Comparison of ENCODE assay signal across 9 cellular contexts in genomic region chr9:107637421-107638420, GRCh38.
DNase-seq lines count a peak whose midpoint lies in the region; ATAC-seq and TF ChIP-seq lines count a peak whose summit lies in the region.
"Had no signal": no experiment of that assay in that cellular context is flagged by ENCODE, and none has a peak within 500 bp of the region (broad histone marks: within the 10 kb centered on the region; RNA-seq: fewer than 3 reads in every experiment).

No MANE protein-coding gene starts in this region.

- CTCF ChIA-PET in activated CD4-positive, alpha-beta T cell treated with anti-CD3 and anti-CD28 coated beads for 36 hours (lab: Charles Lee) = no interaction called here

- peak overlapping the region; percentile 61 for H3K4me3 ChIP-seq in choroid plexus epithelial cell (ENCODE audit: low read depth, low read length)

- H3K27ac Mint-ChIP-seq in activated CD4-positive, alpha-beta T cell treated with anti-CD3 and anti-CD28 coated beads for 36 hours = no peak overlapping the region
- H3K27ac Mint-ChIP-seq: activated naive CD8-positive, alpha-beta T cell had no signal

- H3K36me3 Mint-ChIP-seq in activated CD4-positive, alpha-beta T cell treated with anti-CD3 and anti-CD28 coated beads for 36 hours (ENCODE audit: low read depth) = no peaks in the 10 kb centered on the region
- H3K36me3 Mint-ChIP-seq: activated naive CD8-positive, alpha-beta T cell had no signal

- no peak for TF ChIP-seq CTCF in choroid plexus epithelial cell (conservative IDR thresholded peaks at IDR 0.05; ENCODE audit: low read depth, low read length)

- POLR2A ChIA-PET in activated CD4-positive, alpha-beta T cell treated with anti-CD3 and anti-CD28 coated beads for 36 hours (lab: Charles Lee) = no interaction called here

- intact Hi-C loops in activated CD4-positive, alpha-beta T cell treated with anti-CD3 and anti-CD28 coated beads for 36 hours (cut with DNase I, micrococcal nuclease) = loop anchor here in 1 of 2 experiments (5.0 kb wide), 1 partner anchor 150 kb away; the partner anchor contains the start of gene KLF4
- intact Hi-C loops in sciatic nerve (cut with DNase I) = no loop called here

- peak; percentile 11 for DNase-seq in activated CD4-positive, alpha-beta T cell treated with anti-CD3 and anti-CD28 coated beads for 36 hours
- no peak for DNase-seq in activated CD4-positive, alpha-beta T cell treated with anti-CD3 and anti-CD28 coated beads for 48 hours
- DNase-seq in NCI-H460 (ENCODE audit: extremely low read depth, low read depth) = peak; percentile 97
- peak; percentile 99 for DNase-seq in choroid plexus epithelial cell (ENCODE audit: low read depth)
- DNase-seq in iris pigment epithelial cell (ENCODE audit: low read depth) = peak; percentile 96
- DNase-seq in sciatic nerve (ENCODE audit: low spot score) = peak; percentile 94
- no peak for DNase-seq in NCI-H1105 (lab: John Stamatoyannopoulos, UW)

- H3K4me1 Mint-ChIP-seq in activated CD4-positive, alpha-beta T cell treated with anti-CD3 and anti-CD28 coated beads for 36 hours = peaks cover 8% of the 10 kb centered on the region

- H3K4me3 Mint-ChIP-seq in activated CD4-positive, alpha-beta T cell treated with anti-CD3 and anti-CD28 coated beads for 36 hours = no peak overlapping the region

- H3K27me3 Mint-ChIP-seq in activated CD4-positive, alpha-beta T cell treated with anti-CD3 and anti-CD28 coated beads for 36 hours = peaks cover 48% of the 10 kb centered on the region

- ATAC-seq in activated CD4-positive, alpha-beta T cell treated with anti-CD3 and anti-CD28 coated beads for 36 hours = no peak
- ATAC-seq in sciatic nerve = peak; percentile 94
- no peak for ATAC-seq in GM21390 (IDR thresholded peaks at IDR 0.05; ENCODE audit: unreplicated experiment)

- H3K9me3 Mint-ChIP-seq in activated CD4-positive, alpha-beta T cell treated with anti-CD3 and anti-CD28 coated beads for 36 hours (ENCODE audit: low read depth) = no peaks in the 10 kb centered on the region

Comparison
In these comparisons a context has a peak if more than half of its experiments do, and no peak if none do; other contexts are left out.
1. DNase-seq: peak in activated CD4-positive, alpha-beta T cell treated with anti-CD3 and anti-CD28 coated beads for 36 hours (single experiment), NCI-H460 (single experiment), choroid plexus epithelial cell (single experiment), iris pigment epithelial cell (single experiment) and sciatic nerve (single experiment); none in activated CD4-positive, alpha-beta T cell treated with anti-CD3 and anti-CD28 coated beads for 48 hours (single experiment) and NCI-H1105 (single experiment).